ENCODE assay signal across 9 cellular contexts in the genomic region with DNA sequence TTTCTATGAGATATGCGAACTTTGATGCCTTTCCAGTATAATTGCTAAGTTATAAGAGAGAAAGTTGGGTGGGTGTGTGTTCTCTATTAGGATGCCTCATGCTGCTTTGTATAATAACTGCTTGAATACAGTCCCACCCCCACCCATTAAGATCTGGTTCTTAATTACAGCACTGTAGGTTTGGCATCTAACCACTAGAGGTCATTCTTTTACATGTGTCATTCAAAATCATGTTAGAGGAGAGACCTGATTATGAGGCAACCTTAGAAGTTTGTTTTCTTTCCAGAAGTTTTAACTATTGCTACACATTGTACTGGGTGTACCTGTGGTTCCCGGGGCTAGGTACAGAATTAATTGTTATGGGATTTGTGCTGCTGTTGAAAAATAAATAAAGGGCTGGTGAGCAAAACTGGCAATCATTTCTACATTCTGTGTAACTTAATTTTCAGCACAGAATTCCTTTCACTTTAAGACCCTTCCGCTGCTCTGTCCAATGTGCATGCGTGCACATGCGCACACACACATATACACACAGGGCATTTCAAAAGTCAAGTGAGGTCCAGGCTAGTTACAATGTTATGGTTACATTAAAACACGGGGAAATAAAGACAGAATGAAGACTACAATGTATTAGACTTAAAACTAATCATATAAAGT.
DNase-seq lines count a peak whose midpoint lies in the region; ATAC-seq and TF ChIP-seq lines count a peak whose summit lies in the region.
"Had no signal": no experiment of that assay in that cellular context is flagged by ENCODE, and none has a peak within 500 bp of the region (broad histone marks: within the 10 kb centered on the region; RNA-seq: fewer than 3 reads in every experiment).

No MANE protein-coding gene starts in this region.

- no peaks in the 10 kb centered on the region for H3K27me3 Mint-ChIP-seq in HFFc6 (ENCODE audit: insufficient read depth)
- H3K27me3 Mint-ChIP-seq in activated T-helper 17 cell treated with anti-CD3 and anti-CD28 coated beads, Interleukin-2, amount 50 U/mL, for 72 hours, result no peaks in the 10 kb centered on the region

- no peaks in the 10 kb centered on the region for H3K9me3 ChIP-seq in effector memory CD4-positive, alpha-beta T cell (ENCODE audit: control insufficient read depth, low read length)
- H3K9me3 ChIP-seq: thoracic aorta had no signal

- peak; percentile 58 for DNase-seq in GM12865 (ENCODE audit: low read depth)
- no peak for DNase-seq in HFFc6
- peak; percentile 63 for DNase-seq in NOMO-1 treated with DMSO at 0.1 percent for 48 hours (lab: John Stamatoyannopoulos, UW; ENCODE audit: unreplicated experiment)
- peak; percentile 2 for DNase-seq in fibroblast of peridontal ligament (ENCODE audit: extremely low read depth)
- DNase-seq in retina, result peak; percentile 56
- DNase-seq in effector memory CD4-positive, alpha-beta T cell, result no peak
- no peak for DNase-seq in stimulated activated CD4-positive, alpha-beta T cell treated with anti-CD3 and anti-CD28 coated beads, Interleukin-4, amount 100 ng/mL, for 24 hours

- H3K36me3 ChIP-seq in effector memory CD4-positive, alpha-beta T cell (ENCODE audit: control insufficient read depth, insufficient read depth, low read length), result no peaks in the 10 kb centered on the region
- H3K36me3 ChIP-seq: thoracic aorta had no signal

- no peak overlapping the region for H3K4me3 ChIP-seq in GM12865 (ENCODE audit: low read depth, low read length)
- H3K4me3 ChIP-seq in effector memory CD4-positive, alpha-beta T cell (ENCODE audit: insufficient read depth, low read depth, low read length, poor library complexity, severe bottlenecking), result no peak overlapping the region
- H3K4me3 ChIP-seq: thoracic aorta had no signal

- no peaks in the 10 kb centered on the region for H3K27me3 ChIP-seq in effector memory CD4-positive, alpha-beta T cell (replicated peaks; ENCODE audit: control insufficient read depth, insufficient read depth, low read length, poor library complexity, severe bottlenecking)

- no peaks in the 10 kb centered on the region for H3K4me1 ChIP-seq in effector memory CD4-positive, alpha-beta T cell (ENCODE audit: control insufficient read depth, insufficient read depth, low read length, poor library complexity, severe bottlenecking)

- no peak overlapping the region for H3K27ac Mint-ChIP-seq in HFFc6
- no peak overlapping the region for H3K27ac Mint-ChIP-seq in activated T-helper 17 cell treated with anti-CD3 and anti-CD28 coated beads, Interleukin-2, amount 50 U/mL, for 72 hours

- no peak overlapping the region for H3K4me3 Mint-ChIP-seq in HFFc6
- H3K4me3 Mint-ChIP-seq in activated T-helper 17 cell treated with anti-CD3 and anti-CD28 coated beads, Interleukin-2, amount 50 U/mL, for 72 hours, result no peak overlapping the region

- peak; percentile 55 for TF ChIP-seq CTCF in GM12865 (IDR thresholded peaks at IDR 0.05; ENCODE audit: insufficient read depth, low read depth, low read length, missing control alignments)
- peak; percentile 61; the same call in 1 of the 2 replicates for TF ChIP-seq CTCF in HFFc6 (IDR thresholded peaks at IDR 0.05)

- H3K4me1 Mint-ChIP-seq in HFFc6 (ENCODE audit: low read depth), result no peaks in the 10 kb centered on the region
- no peaks in the 10 kb centered on the region for H3K4me1 Mint-ChIP-seq in activated T-helper 17 cell treated with anti-CD3 and anti-CD28 coated beads, Interleukin-2, amount 50 U/mL, for 72 hours

- H3K27ac ChIP-seq in effector memory CD4-positive, alpha-beta T cell (ENCODE audit: insufficient read depth, low read length, poor library complexity, severe bottlenecking), result no peak overlapping the region
- H3K27ac ChIP-seq: thoracic aorta had no signal

- no peaks in the 10 kb centered on the region for H3K36me3 Mint-ChIP-seq in HFFc6 (ENCODE audit: low read depth)
- H3K36me3 Mint-ChIP-seq in activated T-helper 17 cell treated with anti-CD3 and anti-CD28 coated beads, Interleukin-2, amount 50 U/mL, for 72 hours (ENCODE audit: low read depth), result no peaks in the 10 kb centered on the region

- peaks cover 4% of the 10 kb centered on the region; the same call in 1 of the 2 replicates for H3K9me3 Mint-ChIP-seq in HFFc6
- no peaks in the 10 kb centered on the region for H3K9me3 Mint-ChIP-seq in activated T-helper 17 cell treated with anti-CD3 and anti-CD28 coated beads, Interleukin-2, amount 50 U/mL, for 72 hours

- no peak for ATAC-seq in activated T-helper 17 cell treated with anti-CD3 and anti-CD28 coated beads, Interleukin-2, amount 50 U/mL, for 72 hours (replicated peaks)

Comparison
In these comparisons a context has a peak if more than half of its experiments do, and no peak if none do; other contexts are left out.
1. DNase-seq: peak in GM12865 (single experiment), NOMO-1 treated with DMSO at 0.1 percent for 48 hours (single experiment), fibroblast of peridontal ligament (single experiment) and retina (single experiment); none in HFFc6 (single experiment), effector memory CD4-positive, alpha-beta T cell (0 of 3) and stimulated activated CD4-positive, alpha-beta T cell treated with anti-CD3 and anti-CD28 coated beads, Interleukin-4, amount 100 ng/mL, for 24 hours (single experiment).